Comparison of ENCODE assay signal across 20 cellular contexts in the genomic region with DNA sequence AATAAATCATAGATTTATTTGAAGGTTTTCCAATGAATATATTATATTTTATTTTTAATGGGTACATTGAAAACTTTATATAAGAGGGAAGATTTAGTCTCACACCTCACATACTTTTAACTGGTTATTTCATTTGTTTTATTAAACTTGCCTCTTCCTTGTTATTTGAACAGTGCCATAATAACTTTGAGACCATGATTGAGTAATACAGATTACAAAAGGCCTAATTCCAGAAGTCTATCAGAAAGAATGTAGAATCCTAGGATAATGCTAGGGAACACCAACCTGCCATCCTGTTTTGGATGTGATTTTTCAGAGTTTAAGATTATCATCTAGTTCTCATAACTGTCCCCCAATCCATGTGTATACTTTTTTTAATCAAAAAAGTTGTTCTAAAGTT.
"Had no signal": no experiment of that assay in that cellular context is flagged by ENCODE, and none has a peak within 500 bp of the region (broad histone marks: within the 10 kb centered on the region; RNA-seq: fewer than 3 reads in every experiment).

No MANE protein-coding gene starts in this region.

- H3K27ac ChIP-seq: adrenal gland, body of pancreas, lower lobe of right lung, pancreas, vagina, VCaP had no signal

- FAIRE-seq: endometrium, pancreas had no signal

- H3K27me3 ChIP-seq: adrenal gland, body of pancreas, pancreas, sigmoid colon, tibial nerve, vagina had no signal

- H3K36me3 ChIP-seq: adrenal gland had no signal

- H3K4me3 ChIP-seq: adrenal gland, body of pancreas, lower lobe of right lung, pancreas, sigmoid colon, tibial nerve, vagina had no signal

- DNase-seq: activated CD4-positive, CD25-positive, alpha-beta regulatory T cell treated with anti-CD3 and anti-CD28 coated beads, Interleukin-2, amount 50 U/mL, for 72 hours; activated gamma-delta T cell; adrenal gland; body of pancreas; central memory CD4-positive, alpha-beta T cell; cortex of kidney; head of caudate nucleus; immature natural killer cell; kidney glomerular epithelial cell; lower lobe of right lung; natural killer cell; pancreas; sigmoid colon; stimulated activated CD4-positive, alpha-beta T cell treated with anti-CD3 and anti-CD28 coated beads, Interleukin-1b, Interleukin-23, amount 100 ng/mL, for 48 hours; stimulated activated CD8-positive, alpha-beta memory T cell treated with anti-CD3 and anti-CD28 coated beads, Interleukin-4, amount 100 ng/mL, for 48 hours; stimulated activated naive CD4-positive, alpha-beta T cell had no signal

- ATAC-seq: body of pancreas, natural killer cell had no signal

- H3K9me3 ChIP-seq: adrenal gland, body of pancreas, lower lobe of right lung, pancreas, sigmoid colon, tibial nerve, vagina had no signal

- H3K4me1 ChIP-seq: body of pancreas had no signal
